ENCODE assay signal across 25 cellular contexts in genomic region chr16:35691057-35691456, GRCh38.
"Had no signal": no experiment of that assay in that cellular context is flagged by ENCODE, and none has a peak within 500 bp of the region (broad histone marks: within the 10 kb centered on the region; RNA-seq: fewer than 3 reads in every experiment).

No MANE protein-coding gene starts in this region.

- H3K4me3 ChIP-seq: esophagus squamous epithelium, gastrocnemius medialis, heart right ventricle, left lung, lower lobe of right lung had no signal

- H3K27ac ChIP-seq: epithelial cell of prostate, esophagus squamous epithelium, gastrocnemius medialis, heart right ventricle, left lung, lower lobe of right lung had no signal

- DNase-seq: cortex of kidney; effector CD8-positive, alpha-beta T cell; effector memory CD8-positive, alpha-beta T cell; endodermal cell; erythroblast; esophagus squamous epithelium; foreskin fibroblast; foreskin melanocyte; gastrocnemius medialis; glutamatergic neuron; head of caudate nucleus; heart right ventricle; hippocampal formation; islet precursor cell; kidney; kidney glomerular epithelial cell; left colon; left lung; left ventricle myocardium superior; lower lobe of right lung; mesenchymal stem cell; midbrain; naive thymus-derived CD4-positive, alpha-beta T cell had no signal

- ATAC-seq: effector memory CD8-positive, alpha-beta T cell; esophagus mucosa; gastrocnemius medialis; heart right ventricle; left colon; left lung; left ventricle myocardium superior; lower lobe of right lung; naive thymus-derived CD4-positive, alpha-beta T cell had no signal
